ENCODE assay signal across 11 cellular contexts in genomic region chrX:154401918-154402621, GRCh38. TPM values are rescaled to one million over a fixed set of nuclear protein-coding genes. Genes with fewer than 3 reads are reported as not detected.
A peak's percentile ranks its signal among the peaks of the same experiment; 100 is the strongest.
DNase-seq lines count a peak whose midpoint lies in the region; TF ChIP-seq lines count a peak whose summit lies in the region.
"Had no signal": no experiment of that assay in that cellular context is flagged by ENCODE, and none has a peak within 500 bp of the region (broad histone marks: within the 10 kb centered on the region; RNA-seq: fewer than 3 reads in every experiment).

No MANE protein-coding gene starts in this region.

- no peak for DNase-seq in activated naive CD4-positive, alpha-beta T cell treated with anti-CD3 and anti-CD28 coated beads, Interleukin-2, amount 50 U/mL, for 16 hours
- DNase-seq in cardiac fibroblast (ENCODE audit: low read depth in 2 of 2) (peak; percentile 28 to 30), type B pancreatic cell (ENCODE audit: extremely low spot score, unreplicated experiment) (no peak), NCI-H2107 (lab: John Stamatoyannopoulos, UW) (no peak), lower leg skin (ENCODE audit: low spot score in 2 of 2) (no peak), NCI-H1048 (lab: John Stamatoyannopoulos, UW) (no peak)
- DNase-seq: stimulated activated naive CD4-positive, alpha-beta T cell treated with Interleukin-2 at 50 U/mL for 16 hours had no signal

- H3K79me2 ChIP-seq in OCI-LY3 (ENCODE audit: low read length), result peaks cover 24% of the 10 kb centered on the region

- H3K9me3 ChIP-seq in OCI-LY3 (ENCODE audit: insufficient read depth, low read length), result no peaks in the 10 kb centered on the region
- H3K9me3 ChIP-seq: BE2C, esophagus muscularis mucosa had no signal

- peaks cover 11% of the 10 kb centered on the region; the same call in 1 of the 2 replicates for H4K20me1 ChIP-seq in OCI-LY3 (ENCODE audit: insufficient read depth, low read length)

- WGBS in lower leg skin, 2 donors, result 11 to 56% methylated on average over 6 of the region's 6 CpGs

- H3K27me3 ChIP-seq in OCI-LY3 (ENCODE audit: low read depth, low read length), result no peaks in the 10 kb centered on the region

- H3K27ac Mint-ChIP-seq in activated naive CD4-positive, alpha-beta T cell treated with anti-CD3 and anti-CD28 coated beads, Interleukin-2, amount 50 U/mL, for 24 hours, result peak overlapping the region; percentile 65
- peak overlapping the region; percentile 72 for H3K27ac Mint-ChIP-seq in type B pancreatic cell

- peak overlapping the region; percentile 28 for H3K27ac ChIP-seq in OCI-LY3 (ENCODE audit: low read length)

- intact Hi-C loops in lower leg skin (cut with DNase I; ENCODE audit: low total_unique reads), result no loop called here

- no peaks in the 10 kb centered on the region for H3K9me3 Mint-ChIP-seq in activated naive CD4-positive, alpha-beta T cell treated with anti-CD3 and anti-CD28 coated beads, Interleukin-2, amount 50 U/mL, for 24 hours
- H3K9me3 Mint-ChIP-seq in type B pancreatic cell, result no peaks in the 10 kb centered on the region

- H3K4me3 ChIP-seq in OCI-LY3 (ENCODE audit: low read length) (no peak overlapping the region), cardiac fibroblast (replicated peaks in 1 of 2; ENCODE audit: low read depth in 2 of 2, low read length in 2 of 2) (no peak overlapping the region), lower leg skin (ENCODE audit: low read depth, poor library complexity, severe bottlenecking) (no peak overlapping the region)
- H3K4me3 ChIP-seq: esophagus muscularis mucosa had no signal

- no peak overlapping the region for H3K4me3 Mint-ChIP-seq in activated naive CD4-positive, alpha-beta T cell treated with anti-CD3 and anti-CD28 coated beads, Interleukin-2, amount 50 U/mL, for 24 hours
- peak overlapping the region; percentile 20 for H3K4me3 Mint-ChIP-seq in type B pancreatic cell

- TF ChIP-seq CTCF in OCI-LY3 (IDR thresholded peaks at IDR 0.05; ENCODE audit: low read depth, low read length) (no peak), cardiac fibroblast (IDR thresholded peaks at IDR 0.05; ENCODE audit: low read depth, low read length) (no peak), type B pancreatic cell (conservative IDR thresholded peaks at IDR 0.05) (no peak), lower leg skin (IDR thresholded peaks at IDR 0.05) (no peak)

- no peak for TF ChIP-seq POLR2A in lower leg skin (IDR thresholded peaks at IDR 0.05)

- no peaks in the 10 kb centered on the region for H3K4me1 Mint-ChIP-seq in activated naive CD4-positive, alpha-beta T cell treated with anti-CD3 and anti-CD28 coated beads, Interleukin-2, amount 50 U/mL, for 24 hours
- peaks cover 15% of the 10 kb centered on the region for H3K4me1 Mint-ChIP-seq in type B pancreatic cell (ENCODE audit: unreplicated experiment)

- H3K36me3 Mint-ChIP-seq in activated naive CD4-positive, alpha-beta T cell treated with anti-CD3 and anti-CD28 coated beads, Interleukin-2, amount 50 U/mL, for 24 hours, result peaks cover 16% of the 10 kb centered on the region
- H3K36me3 Mint-ChIP-seq in type B pancreatic cell, result peaks cover 20% of the 10 kb centered on the region

- no peak overlapping the region for H3K9ac ChIP-seq in OCI-LY3 (ENCODE audit: low read length)

- no peaks in the 10 kb centered on the region for H3K27me3 Mint-ChIP-seq in activated naive CD4-positive, alpha-beta T cell treated with anti-CD3 and anti-CD28 coated beads, Interleukin-2, amount 50 U/mL, for 24 hours
- peaks cover 5% of the 10 kb centered on the region for H3K27me3 Mint-ChIP-seq in type B pancreatic cell

- H3K4me2 ChIP-seq in OCI-LY3 (ENCODE audit: low read length), result no peak overlapping the region

- H3K36me3 ChIP-seq in OCI-LY3 (replicated peaks; ENCODE audit: low read depth, low read length), result peaks cover 27% of the 10 kb centered on the region

- peaks cover 11% of the 10 kb centered on the region for H3K4me1 ChIP-seq in OCI-LY3 (ENCODE audit: low read length)
- H3K4me1 ChIP-seq: BE2C had no signal

- no peak overlapping the region for H2AFZ ChIP-seq in OCI-LY3 (ENCODE audit: low read depth, low read length)

RNA-seq across cellular contexts. Expression of gene RPL10, which starts 3.9 kb away (rescaled TPM):
- total RNA-seq in type B pancreatic cell (ENCODE audit: low replicate concordance), result 2,880 and 3,042 TPM in 2 replicates
- 1,000 to 10,000 TPM; 3,266 to 8,500 (median 5,564) TPM for total RNA-seq in lower leg skin

RNA-seq across cellular contexts. Expression of gene DNASE1L1, which starts 7.0 kb away (rescaled TPM):
- total RNA-seq in type B pancreatic cell (ENCODE audit: low replicate concordance), result 13.3 and 14.4 TPM in 2 replicates
- total RNA-seq in lower leg skin, result 10 to 100 TPM; 10.5 to 28.5 (median 16.9) TPM

RNA-seq across cellular contexts. Expression of gene TAFAZZIN, which starts 9.3 kb away (rescaled TPM):
- total RNA-seq in type B pancreatic cell (ENCODE audit: low replicate concordance) (30.5 and 46.1 TPM in 2 replicates), lower leg skin (10 to 100 TPM; 34.1 to 89.6 (median 49.0) TPM)

RNA-seq across cellular contexts. Expression of gene EMD, which starts 23.0 kb away (rescaled TPM):
- 56.7 and 62.7 TPM in 2 replicates for total RNA-seq in type B pancreatic cell (ENCODE audit: low replicate concordance)
- total RNA-seq in lower leg skin, result 10 to 100 TPM; 43.4 to 67.0 (median 52.1) TPM

RNA-seq across cellular contexts. Expression of gene ATP6AP1, which starts 26.4 kb away (rescaled TPM):
- total RNA-seq in type B pancreatic cell (ENCODE audit: low replicate concordance) (105 and 159 TPM in 2 replicates), lower leg skin (10 to 100 TPM; 71.0 to 93.5 (median 78.4) TPM)

Comparison
In these comparisons a context has a peak if more than half of its experiments do, and no peak if none do; other contexts are left out.
1. DNase-seq: peak in cardiac fibroblast (2 of 2); none in activated naive CD4-positive, alpha-beta T cell treated with anti-CD3 and anti-CD28 coated beads, Interleukin-2, amount 50 U/mL, for 16 hours (single experiment), type B pancreatic cell (single experiment), NCI-H2107 (single experiment), lower leg skin (0 of 2) and NCI-H1048 (single experiment).